Comparison of ENCODE assay signal across 1 cellular context in the genomic region with DNA sequence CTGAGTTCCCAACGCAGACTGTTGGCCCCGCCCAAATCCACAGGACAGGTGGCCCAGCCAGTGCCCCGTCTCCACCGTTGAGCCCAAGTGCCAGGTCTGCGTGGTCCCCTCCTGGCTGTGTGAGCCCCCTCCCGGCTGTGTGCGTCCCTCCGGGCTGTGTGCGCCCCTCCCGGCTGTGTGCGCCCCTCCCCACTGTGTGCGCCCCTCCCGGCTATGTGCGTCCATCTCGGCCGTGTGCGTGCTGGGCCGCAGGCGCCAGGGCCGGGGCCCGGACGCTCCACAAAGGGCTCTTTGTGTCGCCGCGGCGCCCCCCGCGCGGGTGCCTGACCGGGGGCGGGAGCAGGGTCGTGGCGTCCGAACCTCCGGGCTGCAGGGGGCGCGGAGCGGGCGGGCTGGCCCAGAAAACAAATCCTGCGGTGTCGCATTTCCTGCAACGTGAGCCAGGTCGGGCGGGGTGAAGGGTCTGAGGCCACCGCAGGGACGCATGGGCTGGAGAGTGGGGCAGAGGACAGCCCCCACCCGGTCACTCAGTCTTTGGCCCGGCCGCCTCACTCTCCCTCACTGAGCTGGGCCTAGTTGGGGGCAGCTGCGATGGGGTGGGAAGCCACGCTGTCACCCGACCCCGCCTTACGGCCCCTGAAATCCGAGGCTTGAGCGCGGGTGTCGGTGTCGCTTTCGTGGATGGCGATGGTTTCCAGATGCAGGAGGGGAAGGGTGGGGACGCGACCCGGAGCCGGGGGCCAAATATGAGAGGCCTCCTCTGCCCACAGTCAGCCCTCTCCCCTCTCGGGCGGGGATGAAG.
TF ChIP-seq lines count a peak whose summit lies in the region.

No MANE protein-coding gene starts in this region.

TF ChIP-seq in K562, 482 proteins besides CTCF, POLR2A, EP300 and RAD21:
- TF ChIP-seq, protein P1, sequence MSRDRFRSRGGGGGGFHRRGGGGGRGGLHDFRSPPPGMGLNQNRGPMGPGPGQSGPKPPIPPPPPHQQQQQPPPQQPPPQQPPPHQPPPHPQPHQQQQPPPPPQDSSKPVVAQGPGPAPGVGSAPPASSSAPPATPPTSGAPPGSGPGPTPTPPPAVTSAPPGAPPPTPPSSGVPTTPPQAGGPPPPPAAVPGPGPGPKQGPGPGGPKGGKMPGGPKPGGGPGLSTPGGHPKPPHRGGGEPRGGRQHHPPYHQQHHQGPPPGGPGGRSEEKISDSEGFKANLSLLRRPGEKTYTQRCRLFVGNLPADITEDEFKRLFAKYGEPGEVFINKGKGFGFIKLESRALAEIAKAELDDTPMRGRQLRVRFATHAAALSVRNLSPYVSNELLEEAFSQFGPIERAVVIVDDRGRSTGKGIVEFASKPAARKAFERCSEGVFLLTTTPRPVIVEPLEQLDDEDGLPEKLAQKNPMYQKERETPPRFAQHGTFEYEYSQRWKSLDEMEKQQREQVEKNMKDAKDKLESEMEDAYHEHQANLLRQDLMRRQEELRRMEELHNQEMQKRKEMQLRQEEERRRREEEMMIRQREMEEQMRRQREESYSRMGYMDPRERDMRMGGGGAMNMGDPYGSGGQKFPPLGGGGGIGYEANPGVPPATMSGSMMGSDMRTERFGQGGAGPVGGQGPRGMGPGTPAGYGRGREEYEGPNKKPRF (IDR thresholded peaks at IDR 0.05; ENCODE audit: low read depth, low read length): no peak
- TF ChIP-seq NCOA1 (IDR thresholded peaks at IDR 0.05; ENCODE audit: low read depth) (no peak), C11orf30 (IDR thresholded peaks at IDR 0.05; ENCODE audit: low read depth) (no peak), SMARCA5 (IDR thresholded peaks at IDR 0.05) (no peak), SPI1 (IDR thresholded peaks at IDR 0.05; ENCODE audit: borderline replicate concordance, low read depth, low read length) (no peak), SAP30 (IDR thresholded peaks at IDR 0.05; ENCODE audit: borderline replicate concordance, insufficient read depth, low read depth, low read length, poor library complexity, severe bottlenecking) (peak; percentile 37), MTA1 (IDR thresholded peaks at IDR 0.05; ENCODE audit: borderline replicate concordance) (no peak), XRCC3 (IDR thresholded peaks at IDR 0.05) (no peak), RB1 (IDR thresholded peaks at IDR 0.05; ENCODE audit: low read depth) (0 out of 2 replicates have a peak, but pooled peaks have one; percentile 15), DPF2 (IDR thresholded peaks at IDR 0.05) (no peak), ZNF780A (CRISPR knock-in tag; IDR thresholded peaks at IDR 0.05) (no peak), NRF1 (conservative IDR thresholded peaks at IDR 0.05 in 1 of 2, IDR thresholded peaks at IDR 0.05 in 1 of 2) (no peak; a peak in 1 of 4 replicates), ARHGAP35 (IDR thresholded peaks at IDR 0.05; ENCODE audit: partially characterized antibody) (no peak), RHOXF2B (CRISPR knock-in tag; conservative IDR thresholded peaks at IDR 0.05) (no peak), ZBTB7A (IDR thresholded peaks at IDR 0.05; ENCODE audit: borderline replicate concordance, control insufficient read depth, low read depth, low read length) (peak; percentile 36; the same call in 1 of the 2 replicates), TEAD2 (tag; IDR thresholded peaks at IDR 0.05) (no peak), PHF8 (IDR thresholded peaks at IDR 0.05; ENCODE audit: borderline replicate concordance, low read length) (peak; percentile 14; the same call in 1 of the 2 replicates), FOXJ2 (tag; IDR thresholded peaks at IDR 0.05) (no peak), POU5F1 (IDR thresholded peaks at IDR 0.05; ENCODE audit: borderline replicate concordance, low read depth, low read length, partially characterized antibody) (no peak), SAFB (IDR thresholded peaks at IDR 0.05; ENCODE audit: borderline replicate concordance, low read depth, low read length) (no peak), HMGN3 (IDR thresholded peaks at IDR 0.05; ENCODE audit: borderline replicate concordance, extremely low read depth, insufficient read length, low read depth, low read length) (peak; percentile 27), POLR2AphosphoS5 (IDR thresholded peaks at IDR 0.05; ENCODE audit: control insufficient read depth, insufficient read depth, low read depth, low read length) (no peak), FIP1L1 (IDR thresholded peaks at IDR 0.05; ENCODE audit: low read depth, low read length, poor library complexity, severe bottlenecking) (peak; percentile 27)
- TF ChIP-seq, protein P2, sequence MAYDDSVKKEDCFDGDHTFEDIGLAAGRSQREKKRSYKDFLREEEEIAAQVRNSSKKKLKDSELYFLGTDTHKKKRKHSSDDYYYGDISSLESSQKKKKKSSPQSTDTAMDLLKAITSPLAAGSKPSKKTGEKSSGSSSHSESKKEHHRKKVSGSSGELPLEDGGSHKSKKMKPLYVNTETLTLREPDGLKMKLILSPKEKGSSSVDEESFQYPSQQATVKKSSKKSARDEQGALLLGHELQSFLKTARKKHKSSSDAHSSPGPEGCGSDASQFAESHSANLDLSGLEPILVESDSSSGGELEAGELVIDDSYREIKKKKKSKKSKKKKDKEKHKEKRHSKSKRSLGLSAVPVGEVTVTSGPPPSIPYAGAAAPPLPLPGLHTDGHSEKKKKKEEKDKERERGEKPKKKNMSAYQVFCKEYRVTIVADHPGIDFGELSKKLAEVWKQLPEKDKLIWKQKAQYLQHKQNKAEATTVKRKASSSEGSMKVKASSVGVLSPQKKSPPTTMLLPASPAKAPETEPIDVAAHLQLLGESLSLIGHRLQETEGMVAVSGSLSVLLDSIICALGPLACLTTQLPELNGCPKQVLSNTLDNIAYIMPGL (CRISPR knock-in tag; IDR thresholded peaks at IDR 0.05): no peak
- TF ChIP-seq, protein P3, sequence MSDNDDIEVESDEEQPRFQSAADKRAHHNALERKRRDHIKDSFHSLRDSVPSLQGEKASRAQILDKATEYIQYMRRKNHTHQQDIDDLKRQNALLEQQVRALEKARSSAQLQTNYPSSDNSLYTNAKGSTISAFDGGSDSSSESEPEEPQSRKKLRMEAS (CRISPR knock-in tag; IDR thresholded peaks at IDR 0.05): 0 out of 2 replicates have a peak, but pooled peaks have one; percentile 6
- TF ChIP-seq, protein P4, sequence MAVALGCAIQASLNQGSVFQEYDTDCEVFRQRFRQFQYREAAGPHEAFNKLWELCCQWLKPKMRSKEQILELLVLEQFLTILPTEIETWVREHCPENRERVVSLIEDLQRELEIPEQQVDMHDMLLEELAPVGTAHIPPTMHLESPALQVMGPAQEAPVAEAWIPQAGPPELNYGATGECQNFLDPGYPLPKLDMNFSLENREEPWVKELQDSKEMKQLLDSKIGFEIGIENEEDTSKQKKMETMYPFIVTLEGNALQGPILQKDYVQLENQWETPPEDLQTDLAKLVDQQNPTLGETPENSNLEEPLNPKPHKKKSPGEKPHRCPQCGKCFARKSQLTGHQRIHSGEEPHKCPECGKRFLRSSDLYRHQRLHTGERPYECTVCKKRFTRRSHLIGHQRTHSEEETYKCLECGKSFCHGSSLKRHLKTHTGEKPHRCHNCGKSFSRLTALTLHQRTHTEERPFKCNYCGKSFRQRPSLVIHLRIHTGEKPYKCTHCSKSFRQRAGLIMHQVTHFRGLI (CRISPR knock-in tag; IDR thresholded peaks at IDR 0.05): no peak
- TF ChIP-seq, protein P5, sequence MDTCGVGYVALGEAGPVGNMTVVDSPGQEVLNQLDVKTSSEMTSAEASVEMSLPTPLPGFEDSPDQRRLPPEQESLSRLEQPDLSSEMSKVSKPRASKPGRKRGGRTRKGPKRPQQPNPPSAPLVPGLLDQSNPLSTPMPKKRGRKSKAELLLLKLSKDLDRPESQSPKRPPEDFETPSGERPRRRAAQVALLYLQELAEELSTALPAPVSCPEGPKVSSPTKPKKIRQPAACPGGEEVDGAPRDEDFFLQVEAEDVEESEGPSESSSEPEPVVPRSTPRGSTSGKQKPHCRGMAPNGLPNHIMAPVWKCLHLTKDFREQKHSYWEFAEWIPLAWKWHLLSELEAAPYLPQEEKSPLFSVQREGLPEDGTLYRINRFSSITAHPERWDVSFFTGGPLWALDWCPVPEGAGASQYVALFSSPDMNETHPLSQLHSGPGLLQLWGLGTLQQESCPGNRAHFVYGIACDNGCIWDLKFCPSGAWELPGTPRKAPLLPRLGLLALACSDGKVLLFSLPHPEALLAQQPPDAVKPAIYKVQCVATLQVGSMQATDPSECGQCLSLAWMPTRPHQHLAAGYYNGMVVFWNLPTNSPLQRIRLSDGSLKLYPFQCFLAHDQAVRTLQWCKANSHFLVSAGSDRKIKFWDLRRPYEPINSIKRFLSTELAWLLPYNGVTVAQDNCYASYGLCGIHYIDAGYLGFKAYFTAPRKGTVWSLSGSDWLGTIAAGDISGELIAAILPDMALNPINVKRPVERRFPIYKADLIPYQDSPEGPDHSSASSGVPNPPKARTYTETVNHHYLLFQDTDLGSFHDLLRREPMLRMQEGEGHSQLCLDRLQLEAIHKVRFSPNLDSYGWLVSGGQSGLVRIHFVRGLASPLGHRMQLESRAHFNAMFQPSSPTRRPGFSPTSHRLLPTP (IDR thresholded peaks at IDR 0.05; ENCODE audit: borderline replicate concordance, extremely low read depth, insufficient read length): no peak
- TF ChIP-seq, protein P6, sequence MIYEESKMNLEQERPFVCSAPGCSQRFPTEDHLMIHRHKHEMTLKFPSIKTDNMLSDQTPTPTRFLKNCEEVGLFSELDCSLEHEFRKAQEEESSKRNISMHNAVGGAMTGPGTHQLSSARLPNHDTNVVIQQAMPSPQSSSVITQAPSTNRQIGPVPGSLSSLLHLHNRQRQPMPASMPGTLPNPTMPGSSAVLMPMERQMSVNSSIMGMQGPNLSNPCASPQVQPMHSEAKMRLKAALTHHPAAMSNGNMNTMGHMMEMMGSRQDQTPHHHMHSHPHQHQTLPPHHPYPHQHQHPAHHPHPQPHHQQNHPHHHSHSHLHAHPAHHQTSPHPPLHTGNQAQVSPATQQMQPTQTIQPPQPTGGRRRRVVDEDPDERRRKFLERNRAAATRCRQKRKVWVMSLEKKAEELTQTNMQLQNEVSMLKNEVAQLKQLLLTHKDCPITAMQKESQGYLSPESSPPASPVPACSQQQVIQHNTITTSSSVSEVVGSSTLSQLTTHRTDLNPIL (CRISPR knock-in tag; IDR thresholded peaks at IDR 0.05): no peak
- TF ChIP-seq, protein P7, sequence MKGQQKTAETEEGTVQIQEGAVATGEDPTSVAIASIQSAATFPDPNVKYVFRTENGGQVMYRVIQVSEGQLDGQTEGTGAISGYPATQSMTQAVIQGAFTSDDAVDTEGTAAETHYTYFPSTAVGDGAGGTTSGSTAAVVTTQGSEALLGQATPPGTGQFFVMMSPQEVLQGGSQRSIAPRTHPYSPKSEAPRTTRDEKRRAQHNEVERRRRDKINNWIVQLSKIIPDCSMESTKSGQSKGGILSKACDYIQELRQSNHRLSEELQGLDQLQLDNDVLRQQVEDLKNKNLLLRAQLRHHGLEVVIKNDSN (CRISPR knock-in tag; IDR thresholded peaks at IDR 0.05): no peak
TF ChIP-seq in K562: peak in this region for 7.
